11 cellular contexts compared by ENCODE assay signal in genomic region chr3:153767601-153768558, GRCh38.
DNase-seq lines count a peak whose midpoint lies in the region; ATAC-seq and TF ChIP-seq lines count a peak whose summit lies in the region.
"Had no signal": no experiment of that assay in that cellular context is flagged by ENCODE, and none has a peak within 500 bp of the region (broad histone marks: within the 10 kb centered on the region; RNA-seq: fewer than 3 reads in every experiment).

No MANE protein-coding gene starts in this region.

- H3K36me3 Mint-ChIP-seq in HFFc6 (ENCODE audit: low read depth), result no peaks in the 10 kb centered on the region
- H3K36me3 Mint-ChIP-seq: activated naive CD4-positive, alpha-beta T cell treated with anti-CD3 and anti-CD28 coated beads, Interleukin-2, amount 10 ng/mL, durations not matched to agents 7 days and 5 days had no signal

- H3K9me3 Mint-ChIP-seq in HFFc6, result peaks cover 5% of the 10 kb centered on the region

- H3K4me1 ChIP-seq in lower lobe of right lung, result no peaks in the 10 kb centered on the region
- H3K4me1 ChIP-seq: HAP-1 had no signal

- TF ChIP-seq POLR2A in GM18505 (IDR thresholded peaks at IDR 0.05; ENCODE audit: borderline replicate concordance, extremely low read depth, insufficient read depth, insufficient read length), result no peak

- no peaks in the 10 kb centered on the region for H3K4me1 Mint-ChIP-seq in HFFc6 (ENCODE audit: low read depth)
- H3K4me1 Mint-ChIP-seq: activated naive CD4-positive, alpha-beta T cell treated with anti-CD3 and anti-CD28 coated beads, Interleukin-2, amount 10 ng/mL, durations not matched to agents 7 days and 5 days had no signal

- no peaks in the 10 kb centered on the region for H3K9me3 ChIP-seq in lower lobe of right lung
- H3K9me3 ChIP-seq: HAP-1 had no signal

- intact Hi-C loops in lower lobe of right lung (cut with DNase I), result loop anchor here (10.0 kb wide), 1 partner anchor 733 kb away; no protein-coding TSS in a partner anchor

- no peaks in the 10 kb centered on the region for H3K27me3 ChIP-seq in lower lobe of right lung (ENCODE audit: low read depth)

- H3K27me3 Mint-ChIP-seq in HFFc6 (ENCODE audit: insufficient read depth), result no peaks in the 10 kb centered on the region; the same call in none of the 2 replicates

- no peak overlapping the region for H3K27ac ChIP-seq in lower lobe of right lung

- no peak for DNase-seq in lower lobe of right lung
- DNase-seq in stimulated activated CD4-positive, alpha-beta T cell treated with anti-CD3 and anti-CD28 coated beads, Interleukin-15, amount 100 ng/mL, for 24 hours, result no peak
- no peak for DNase-seq in dedifferentiated amniotic fluid mesenchymal stem cell (ENCODE audit: extremely low spot score)
- no peak for DNase-seq in NCI-H1048 (lab: John Stamatoyannopoulos, UW)
- DNase-seq in HFFc6, result no peak
- DNase-seq: SIG-M5 had no signal

- no peak overlapping the region for H3K27ac Mint-ChIP-seq in HFFc6
- H3K27ac Mint-ChIP-seq: activated naive CD4-positive, alpha-beta T cell treated with anti-CD3 and anti-CD28 coated beads, Interleukin-2, amount 10 ng/mL, durations not matched to agents 7 days and 5 days had no signal

- no peaks in the 10 kb centered on the region for H3K36me3 ChIP-seq in lower lobe of right lung
- H3K36me3 ChIP-seq: HAP-1 had no signal

- H3K4me3 Mint-ChIP-seq in HFFc6, result no peak overlapping the region
- H3K4me3 Mint-ChIP-seq: activated naive CD4-positive, alpha-beta T cell treated with anti-CD3 and anti-CD28 coated beads, Interleukin-2, amount 10 ng/mL, durations not matched to agents 7 days and 5 days had no signal

- no peak for TF ChIP-seq CTCF in lower lobe of right lung (IDR thresholded peaks at IDR 0.05)
- TF ChIP-seq CTCF in HFFc6 (IDR thresholded peaks at IDR 0.05), result no peak

- ATAC-seq in GM18505 (IDR thresholded peaks at IDR 0.05; ENCODE audit: unreplicated experiment) (peak; percentile 23), GM21423 (IDR thresholded peaks at IDR 0.05; ENCODE audit: unreplicated experiment) (peak; percentile 26), HG03571 (IDR thresholded peaks at IDR 0.05; ENCODE audit: unreplicated experiment) (peak; percentile 3), lower lobe of right lung (peak; percentile 11 to 42)

- no peak overlapping the region for H3K4me3 ChIP-seq in lower lobe of right lung
- H3K4me3 ChIP-seq: HAP-1 had no signal
